Comparison of ENCODE assay signal across 1 cellular context in the genomic region with DNA sequence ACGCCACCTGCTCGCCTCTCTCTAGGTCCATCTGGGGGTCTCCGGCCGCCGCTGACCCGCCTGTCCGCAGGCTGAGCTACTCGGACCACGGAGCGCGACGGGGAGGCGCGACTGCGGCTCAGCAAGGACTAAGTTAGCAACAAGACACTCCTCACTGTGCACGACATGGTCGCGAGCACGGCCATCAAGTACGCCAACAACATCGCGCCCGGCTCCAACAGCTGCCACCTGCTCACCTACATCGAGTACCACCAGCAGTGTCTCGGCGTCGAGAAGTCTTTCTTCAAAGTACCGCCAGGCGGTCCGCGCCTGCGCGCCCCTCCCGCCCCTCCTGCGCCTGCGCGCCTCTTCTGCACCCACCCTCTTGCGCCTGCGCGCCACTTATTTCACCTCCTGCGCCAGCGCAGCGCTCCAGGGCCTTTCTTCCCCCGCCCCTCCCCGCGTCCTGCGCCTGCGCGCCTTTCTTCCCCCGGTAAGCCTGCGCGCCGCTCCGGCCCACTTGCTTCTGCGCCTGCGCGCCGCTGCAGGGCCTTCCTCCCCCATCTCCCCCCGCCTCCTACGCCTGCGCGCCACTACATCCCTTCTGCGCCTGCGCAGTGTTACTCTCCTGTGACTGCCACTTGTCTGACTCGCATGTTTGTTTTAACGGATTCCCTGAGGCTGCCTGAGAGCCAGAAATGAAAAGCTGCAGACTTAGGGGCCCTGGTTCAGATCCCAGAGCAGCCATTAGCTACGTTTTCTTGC.
TF ChIP-seq lines count a peak whose summit lies in the region.

No MANE protein-coding gene starts in this region.

TF ChIP-seq in HepG2, 621 proteins besides CTCF, POLR2A, EP300 and RAD21 (continued from another document and continues in another):
- TF ChIP-seq, protein P1, sequence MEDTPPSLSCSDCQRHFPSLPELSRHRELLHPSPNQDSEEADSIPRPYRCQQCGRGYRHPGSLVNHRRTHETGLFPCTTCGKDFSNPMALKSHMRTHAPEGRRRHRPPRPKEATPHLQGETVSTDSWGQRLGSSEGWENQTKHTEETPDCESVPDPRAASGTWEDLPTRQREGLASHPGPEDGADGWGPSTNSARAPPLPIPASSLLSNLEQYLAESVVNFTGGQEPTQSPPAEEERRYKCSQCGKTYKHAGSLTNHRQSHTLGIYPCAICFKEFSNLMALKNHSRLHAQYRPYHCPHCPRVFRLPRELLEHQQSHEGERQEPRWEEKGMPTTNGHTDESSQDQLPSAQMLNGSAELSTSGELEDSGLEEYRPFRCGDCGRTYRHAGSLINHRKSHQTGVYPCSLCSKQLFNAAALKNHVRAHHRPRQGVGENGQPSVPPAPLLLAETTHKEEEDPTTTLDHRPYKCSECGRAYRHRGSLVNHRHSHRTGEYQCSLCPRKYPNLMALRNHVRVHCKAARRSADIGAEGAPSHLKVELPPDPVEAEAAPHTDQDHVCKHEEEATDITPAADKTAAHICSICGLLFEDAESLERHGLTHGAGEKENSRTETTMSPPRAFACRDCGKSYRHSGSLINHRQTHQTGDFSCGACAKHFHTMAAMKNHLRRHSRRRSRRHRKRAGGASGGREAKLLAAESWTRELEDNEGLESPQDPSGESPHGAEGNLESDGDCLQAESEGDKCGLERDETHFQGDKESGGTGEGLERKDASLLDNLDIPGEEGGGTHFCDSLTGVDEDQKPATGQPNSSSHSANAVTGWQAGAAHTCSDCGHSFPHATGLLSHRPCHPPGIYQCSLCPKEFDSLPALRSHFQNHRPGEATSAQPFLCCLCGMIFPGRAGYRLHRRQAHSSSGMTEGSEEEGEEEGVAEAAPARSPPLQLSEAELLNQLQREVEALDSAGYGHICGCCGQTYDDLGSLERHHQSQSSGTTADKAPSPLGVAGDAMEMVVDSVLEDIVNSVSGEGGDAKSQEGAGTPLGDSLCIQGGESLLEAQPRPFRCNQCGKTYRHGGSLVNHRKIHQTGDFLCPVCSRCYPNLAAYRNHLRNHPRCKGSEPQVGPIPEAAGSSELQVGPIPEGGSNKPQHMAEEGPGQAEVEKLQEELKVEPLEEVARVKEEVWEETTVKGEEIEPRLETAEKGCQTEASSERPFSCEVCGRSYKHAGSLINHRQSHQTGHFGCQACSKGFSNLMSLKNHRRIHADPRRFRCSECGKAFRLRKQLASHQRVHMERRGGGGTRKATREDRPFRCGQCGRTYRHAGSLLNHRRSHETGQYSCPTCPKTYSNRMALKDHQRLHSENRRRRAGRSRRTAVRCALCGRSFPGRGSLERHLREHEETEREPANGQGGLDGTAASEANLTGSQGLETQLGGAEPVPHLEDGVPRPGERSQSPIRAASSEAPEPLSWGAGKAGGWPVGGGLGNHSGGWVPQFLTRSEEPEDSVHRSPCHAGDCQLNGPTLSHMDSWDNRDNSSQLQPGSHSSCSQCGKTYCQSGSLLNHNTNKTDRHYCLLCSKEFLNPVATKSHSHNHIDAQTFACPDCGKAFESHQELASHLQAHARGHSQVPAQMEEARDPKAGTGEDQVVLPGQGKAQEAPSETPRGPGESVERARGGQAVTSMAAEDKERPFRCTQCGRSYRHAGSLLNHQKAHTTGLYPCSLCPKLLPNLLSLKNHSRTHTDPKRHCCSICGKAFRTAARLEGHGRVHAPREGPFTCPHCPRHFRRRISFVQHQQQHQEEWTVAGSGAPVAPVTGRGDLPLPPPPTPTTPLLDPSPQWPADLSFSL (CRISPR knock-in tag; IDR thresholded peaks at IDR 0.05): no peak
- TF ChIP-seq ZNF34 (CRISPR knock-in tag; IDR thresholded peaks at IDR 0.05; ENCODE audit: borderline replicate concordance) (peak; percentile 72; the same call in 1 of the 2 replicates), MED1 (CRISPR knock-in tag; IDR thresholded peaks at IDR 0.05) (peak; percentile 18; the same call in 1 of the 2 replicates), SP4 (CRISPR knock-in tag; IDR thresholded peaks at IDR 0.05) (peak; percentile 75; the same call in 1 of the 2 replicates), NCOA2 (CRISPR knock-in tag; IDR thresholded peaks at IDR 0.05) (peak; percentile 53; the same call in 1 of the 2 replicates), ARNT (IDR thresholded peaks at IDR 0.05) (no peak), ATF7-NPFF (CRISPR knock-in tag; IDR thresholded peaks at IDR 0.05; ENCODE audit: low read depth) (peak; percentile 92; the same call in 1 of the 2 replicates), ZFP62 (CRISPR knock-in tag; IDR thresholded peaks at IDR 0.05) (no peak), KMT2A (CRISPR knock-in tag; IDR thresholded peaks at IDR 0.05) (peak; percentile 79), ZNF451 (CRISPR knock-in tag; IDR thresholded peaks at IDR 0.05) (peak; percentile 81; the same call in 1 of the 2 replicates), ZNF207 (IDR thresholded peaks at IDR 0.05; ENCODE audit: borderline replicate concordance) (no peak), CREM (IDR thresholded peaks at IDR 0.05) (no peak), CREM (CRISPR knock-in tag; IDR thresholded peaks at IDR 0.05) (no peak), ZNF557 (CRISPR knock-in tag; IDR thresholded peaks at IDR 0.05) (no peak), GATA4 (IDR thresholded peaks at IDR 0.05; ENCODE audit: borderline replicate concordance, low read depth) (no peak), TMF1 (CRISPR knock-in tag; IDR thresholded peaks at IDR 0.05; ENCODE audit: low read depth) (0 out of 2 replicates have a peak, but pooled peaks have one; percentile 1), ZNF234 (CRISPR knock-in tag; conservative IDR thresholded peaks at IDR 0.05) (no peak), ZNF605 (CRISPR knock-in tag; IDR thresholded peaks at IDR 0.05) (peak; percentile 81; the same call in 1 of the 2 replicates), KDM3A (CRISPR knock-in tag; IDR thresholded peaks at IDR 0.05; ENCODE audit: low read depth) (peak; percentile 31; the same call in 1 of the 2 replicates), ZNF781 (CRISPR knock-in tag; IDR thresholded peaks at IDR 0.05; ENCODE audit: borderline replicate concordance, not compliant biosample characterization) (peak; percentile 89), LCORL (IDR thresholded peaks at IDR 0.05) (no peak), LCORL (CRISPR knock-in tag; IDR thresholded peaks at IDR 0.05) (peak; percentile 70), SP5 (CRISPR knock-in tag; IDR thresholded peaks at IDR 0.05; ENCODE audit: borderline replicate concordance, low read depth) (no peak; the same call in 1 of the 2 replicates), SNAI1 (CRISPR knock-in tag; IDR thresholded peaks at IDR 0.05; ENCODE audit: borderline replicate concordance) (no peak), RNF2 (conservative IDR thresholded peaks at IDR 0.05; ENCODE audit: low read depth) (peak; percentile 86), KDM5B (CRISPR knock-in tag; IDR thresholded peaks at IDR 0.05; ENCODE audit: borderline replicate concordance) (peak; percentile 89), NONO (IDR thresholded peaks at IDR 0.05) (no peak), NONO (CRISPR knock-in tag; conservative IDR thresholded peaks at IDR 0.05) (peak; percentile 69; the same call in 1 of the 2 replicates), RORA (CRISPR knock-in tag; IDR thresholded peaks at IDR 0.05) (no peak), ZNF841 (CRISPR knock-in tag; IDR thresholded peaks at IDR 0.05; ENCODE audit: borderline replicate concordance) (no peak)
- TF ChIP-seq, protein P2, sequence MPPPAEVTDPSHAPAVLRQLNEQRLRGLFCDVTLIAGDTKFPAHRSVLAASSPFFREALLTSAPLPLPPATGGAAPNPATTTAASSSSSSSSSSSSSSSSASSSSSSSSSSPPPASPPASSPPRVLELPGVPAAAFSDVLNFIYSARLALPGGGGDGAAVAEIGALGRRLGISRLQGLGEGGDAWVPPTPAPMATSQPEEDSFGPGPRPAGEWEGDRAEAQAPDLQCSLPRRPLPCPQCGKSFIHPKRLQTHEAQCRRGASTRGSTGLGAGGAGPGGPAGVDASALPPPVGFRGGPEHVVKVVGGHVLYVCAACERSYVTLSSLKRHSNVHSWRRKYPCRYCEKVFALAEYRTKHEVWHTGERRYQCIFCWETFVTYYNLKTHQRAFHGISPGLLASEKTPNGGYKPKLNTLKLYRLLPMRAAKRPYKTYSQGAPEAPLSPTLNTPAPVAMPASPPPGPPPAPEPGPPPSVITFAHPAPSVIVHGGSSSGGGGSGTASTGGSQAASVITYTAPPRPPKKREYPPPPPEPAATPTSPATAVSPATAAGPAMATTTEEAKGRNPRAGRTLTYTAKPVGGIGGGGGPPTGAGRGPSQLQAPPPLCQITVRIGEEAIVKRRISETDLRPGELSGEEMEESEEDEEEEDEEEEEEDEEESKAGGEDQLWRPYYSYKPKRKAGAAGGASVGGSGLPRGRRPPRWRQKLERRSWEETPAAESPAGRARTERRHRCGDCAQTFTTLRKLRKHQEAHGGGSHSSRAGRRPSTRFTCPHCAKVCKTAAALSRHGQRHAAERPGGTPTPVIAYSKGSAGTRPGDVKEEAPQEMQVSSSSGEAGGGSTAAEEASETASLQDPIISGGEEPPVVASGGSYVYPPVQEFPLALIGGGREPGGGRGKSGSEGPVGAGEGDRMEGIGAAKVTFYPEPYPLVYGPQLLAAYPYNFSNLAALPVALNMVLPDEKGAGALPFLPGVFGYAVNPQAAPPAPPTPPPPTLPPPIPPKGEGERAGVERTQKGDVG (CRISPR knock-in tag; IDR thresholded peaks at IDR 0.05; ENCODE audit: borderline replicate concordance): no peak
- TF ChIP-seq, protein P3, sequence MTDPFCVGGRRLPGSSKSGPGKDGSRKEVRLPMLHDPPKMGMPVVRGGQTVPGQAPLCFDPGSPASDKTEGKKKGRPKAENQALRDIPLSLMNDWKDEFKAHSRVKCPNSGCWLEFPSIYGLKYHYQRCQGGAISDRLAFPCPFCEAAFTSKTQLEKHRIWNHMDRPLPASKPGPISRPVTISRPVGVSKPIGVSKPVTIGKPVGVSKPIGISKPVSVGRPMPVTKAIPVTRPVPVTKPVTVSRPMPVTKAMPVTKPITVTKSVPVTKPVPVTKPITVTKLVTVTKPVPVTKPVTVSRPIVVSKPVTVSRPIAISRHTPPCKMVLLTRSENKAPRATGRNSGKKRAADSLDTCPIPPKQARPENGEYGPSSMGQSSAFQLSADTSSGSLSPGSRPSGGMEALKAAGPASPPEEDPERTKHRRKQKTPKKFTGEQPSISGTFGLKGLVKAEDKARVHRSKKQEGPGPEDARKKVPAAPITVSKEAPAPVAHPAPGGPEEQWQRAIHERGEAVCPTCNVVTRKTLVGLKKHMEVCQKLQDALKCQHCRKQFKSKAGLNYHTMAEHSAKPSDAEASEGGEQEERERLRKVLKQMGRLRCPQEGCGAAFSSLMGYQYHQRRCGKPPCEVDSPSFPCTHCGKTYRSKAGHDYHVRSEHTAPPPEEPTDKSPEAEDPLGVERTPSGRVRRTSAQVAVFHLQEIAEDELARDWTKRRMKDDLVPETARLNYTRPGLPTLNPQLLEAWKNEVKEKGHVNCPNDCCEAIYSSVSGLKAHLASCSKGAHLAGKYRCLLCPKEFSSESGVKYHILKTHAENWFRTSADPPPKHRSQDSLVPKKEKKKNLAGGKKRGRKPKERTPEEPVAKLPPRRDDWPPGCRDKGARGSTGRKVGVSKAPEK (CRISPR knock-in tag; IDR thresholded peaks at IDR 0.05; ENCODE audit: borderline replicate concordance): no peak
- TF ChIP-seq, protein P4, sequence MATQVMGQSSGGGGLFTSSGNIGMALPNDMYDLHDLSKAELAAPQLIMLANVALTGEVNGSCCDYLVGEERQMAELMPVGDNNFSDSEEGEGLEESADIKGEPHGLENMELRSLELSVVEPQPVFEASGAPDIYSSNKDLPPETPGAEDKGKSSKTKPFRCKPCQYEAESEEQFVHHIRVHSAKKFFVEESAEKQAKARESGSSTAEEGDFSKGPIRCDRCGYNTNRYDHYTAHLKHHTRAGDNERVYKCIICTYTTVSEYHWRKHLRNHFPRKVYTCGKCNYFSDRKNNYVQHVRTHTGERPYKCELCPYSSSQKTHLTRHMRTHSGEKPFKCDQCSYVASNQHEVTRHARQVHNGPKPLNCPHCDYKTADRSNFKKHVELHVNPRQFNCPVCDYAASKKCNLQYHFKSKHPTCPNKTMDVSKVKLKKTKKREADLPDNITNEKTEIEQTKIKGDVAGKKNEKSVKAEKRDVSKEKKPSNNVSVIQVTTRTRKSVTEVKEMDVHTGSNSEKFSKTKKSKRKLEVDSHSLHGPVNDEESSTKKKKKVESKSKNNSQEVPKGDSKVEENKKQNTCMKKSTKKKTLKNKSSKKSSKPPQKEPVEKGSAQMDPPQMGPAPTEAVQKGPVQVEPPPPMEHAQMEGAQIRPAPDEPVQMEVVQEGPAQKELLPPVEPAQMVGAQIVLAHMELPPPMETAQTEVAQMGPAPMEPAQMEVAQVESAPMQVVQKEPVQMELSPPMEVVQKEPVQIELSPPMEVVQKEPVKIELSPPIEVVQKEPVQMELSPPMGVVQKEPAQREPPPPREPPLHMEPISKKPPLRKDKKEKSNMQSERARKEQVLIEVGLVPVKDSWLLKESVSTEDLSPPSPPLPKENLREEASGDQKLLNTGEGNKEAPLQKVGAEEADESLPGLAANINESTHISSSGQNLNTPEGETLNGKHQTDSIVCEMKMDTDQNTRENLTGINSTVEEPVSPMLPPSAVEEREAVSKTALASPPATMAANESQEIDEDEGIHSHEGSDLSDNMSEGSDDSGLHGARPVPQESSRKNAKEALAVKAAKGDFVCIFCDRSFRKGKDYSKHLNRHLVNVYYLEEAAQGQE (IDR thresholded peaks at IDR 0.05; ENCODE audit: borderline replicate concordance in 1 of 2, low read depth in 1 of 2, low read length in 2 of 2): no peak
- TF ChIP-seq, protein P5, sequence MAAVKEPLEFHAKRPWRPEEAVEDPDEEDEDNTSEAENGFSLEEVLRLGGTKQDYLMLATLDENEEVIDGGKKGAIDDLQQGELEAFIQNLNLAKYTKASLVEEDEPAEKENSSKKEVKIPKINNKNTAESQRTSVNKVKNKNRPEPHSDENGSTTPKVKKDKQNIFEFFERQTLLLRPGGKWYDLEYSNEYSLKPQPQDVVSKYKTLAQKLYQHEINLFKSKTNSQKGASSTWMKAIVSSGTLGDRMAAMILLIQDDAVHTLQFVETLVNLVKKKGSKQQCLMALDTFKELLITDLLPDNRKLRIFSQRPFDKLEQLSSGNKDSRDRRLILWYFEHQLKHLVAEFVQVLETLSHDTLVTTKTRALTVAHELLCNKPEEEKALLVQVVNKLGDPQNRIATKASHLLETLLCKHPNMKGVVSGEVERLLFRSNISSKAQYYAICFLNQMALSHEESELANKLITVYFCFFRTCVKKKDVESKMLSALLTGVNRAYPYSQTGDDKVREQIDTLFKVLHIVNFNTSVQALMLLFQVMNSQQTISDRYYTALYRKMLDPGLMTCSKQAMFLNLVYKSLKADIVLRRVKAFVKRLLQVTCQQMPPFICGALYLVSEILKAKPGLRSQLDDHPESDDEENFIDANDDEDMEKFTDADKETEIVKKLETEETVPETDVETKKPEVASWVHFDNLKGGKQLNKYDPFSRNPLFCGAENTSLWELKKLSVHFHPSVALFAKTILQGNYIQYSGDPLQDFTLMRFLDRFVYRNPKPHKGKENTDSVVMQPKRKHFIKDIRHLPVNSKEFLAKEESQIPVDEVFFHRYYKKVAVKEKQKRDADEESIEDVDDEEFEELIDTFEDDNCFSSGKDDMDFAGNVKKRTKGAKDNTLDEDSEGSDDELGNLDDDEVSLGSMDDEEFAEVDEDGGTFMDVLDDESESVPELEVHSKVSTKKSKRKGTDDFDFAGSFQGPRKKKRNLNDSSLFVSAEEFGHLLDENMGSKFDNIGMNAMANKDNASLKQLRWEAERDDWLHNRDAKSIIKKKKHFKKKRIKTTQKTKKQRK (IDR thresholded peaks at IDR 0.05; ENCODE audit: low read length): no peak
- TF ChIP-seq, protein P6, sequence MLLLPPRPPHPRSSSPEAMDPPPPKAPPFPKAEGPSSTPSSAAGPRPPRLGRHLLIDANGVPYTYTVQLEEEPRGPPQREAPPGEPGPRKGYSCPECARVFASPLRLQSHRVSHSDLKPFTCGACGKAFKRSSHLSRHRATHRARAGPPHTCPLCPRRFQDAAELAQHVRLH (CRISPR knock-in tag; IDR thresholded peaks at IDR 0.05; ENCODE audit: borderline replicate concordance, low read depth): peak; percentile 95; the same call in 1 of the 2 replicates
- TF ChIP-seq, protein P7, sequence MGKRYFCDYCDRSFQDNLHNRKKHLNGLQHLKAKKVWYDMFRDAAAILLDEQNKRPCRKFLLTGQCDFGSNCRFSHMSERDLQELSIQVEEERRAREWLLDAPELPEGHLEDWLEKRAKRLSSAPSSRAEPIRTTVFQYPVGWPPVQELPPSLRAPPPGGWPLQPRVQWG (CRISPR knock-in tag; IDR thresholded peaks at IDR 0.05; ENCODE audit: borderline replicate concordance, low read depth): no peak
